8 cellular contexts compared by ENCODE assay signal in genomic region chr1:220473440-220473839, GRCh38.
"Had no signal": no experiment of that assay in that cellular context is flagged by ENCODE, and none has a peak within 500 bp of the region (broad histone marks: within the 10 kb centered on the region; RNA-seq: fewer than 3 reads in every experiment).

No MANE protein-coding gene starts in this region.

- ATAC-seq: GM12878 had no signal

- FAIRE-seq: G401.6, GM12878, GM12891, GM12892, GM18507, GM19239 had no signal

- DNase-seq: GDM1, GF-D8 had no signal

- H3K4me3 ChIP-seq: GM12878 had no signal
